Comparison of ENCODE assay signal across 8 cellular contexts in genomic region chr11:57459112-57460016, GRCh38. TPM values are rescaled to one million over a fixed set of nuclear protein-coding genes. Genes with fewer than 3 reads are reported as not detected.
DNase-seq lines count a peak whose midpoint lies in the region; ATAC-seq and TF ChIP-seq lines count a peak whose summit lies in the region.

No MANE protein-coding gene starts in this region.

- peaks cover 90% of the 10 kb centered on the region for H3K27me3 Mint-ChIP-seq in nephron (ENCODE audit: low read depth)

- no peak overlapping the region for H3K27ac Mint-ChIP-seq in nephron

- WGBS in SK-N-SH (ENCODE audit: low lambda C conversion rate) = under 1% methylated on average over 46 of the region's 65 CpGs

- intact Hi-C loops in dorsolateral prefrontal cortex (cut with DNase I) = loop anchor here (2.0 to 10.0 kb wide), 6 partner anchors 105 to 1055 kb away; partner anchors contain the start of gene YPEL4 (in 1 of the 2)

- peaks cover 4% of the 10 kb centered on the region for H3F3A ChIP-seq in SK-N-SH (replicated peaks; ENCODE audit: insufficient read depth)

- H3K4me1 Mint-ChIP-seq in nephron = peaks cover 44% of the 10 kb centered on the region

- no peaks in the 10 kb centered on the region for H3K36me3 ChIP-seq in SK-N-SH (replicated peaks in 1 of 2; ENCODE audit: control insufficient read depth in 1 of 2, insufficient read depth in 2 of 2, low read length in 1 of 2)

- H3K36me3 Mint-ChIP-seq in nephron (ENCODE audit: low read depth) = no peaks in the 10 kb centered on the region

- H3K27me3 ChIP-seq in SK-N-SH (ENCODE audit: insufficient read depth) = peaks cover 28% of the 10 kb centered on the region
- peaks cover 0 to 41% (median 13%) of the 10 kb centered on the region in 45 donors for H3K27me3 ChIP-seq in dorsolateral prefrontal cortex

- CTCF ChIA-PET in SK-N-SH (lab: Yijun Ruan, JAX) = interaction anchor here (0.9 to 13.8 kb wide), 42 partner anchors 8 to 304 kb away, joined by 3 to 306 read pairs (median 8); partner anchors contain the start of genes PRG3, SERPING1, SLC43A1 and SLC43A3

- no peak for TF ChIP-seq RAD21 in SK-N-SH (IDR thresholded peaks at IDR 0.05; ENCODE audit: low read length)

- ATAC-seq in GM19351 (IDR thresholded peaks at IDR 0.05; ENCODE audit: unreplicated experiment) = no peak

- H3K79me2 ChIP-seq in SK-N-SH (ENCODE audit: insufficient read depth) = no peaks in the 10 kb centered on the region

- no peak for TF ChIP-seq CTCF in SK-N-SH (IDR thresholded peaks at IDR 0.05)
- TF ChIP-seq CTCF in dorsolateral prefrontal cortex (IDR thresholded peaks at IDR 0.05 in 54 of 56, conservative IDR thresholded peaks at IDR 0.05 in 2 of 56; ENCODE audit: low read depth in 1 of 56, partially characterized antibody in 56 of 56) = no peak
- no peak for TF ChIP-seq CTCF in nephron (IDR thresholded peaks at IDR 0.05; ENCODE audit: unreplicated experiment in 3 of 3)

- H3K4me3 ChIP-seq in SK-N-SH (ENCODE audit: low read depth in 2 of 2, low read length in 1 of 2) (peak overlapping the region; percentile 43 to 50; a peak in 3 of 4 replicates), dorsolateral prefrontal cortex (peak overlapping the region; percentile 17 to 71 (median 55))

- H3K9me2 ChIP-seq in SK-N-SH = no peaks in the 10 kb centered on the region

- peaks cover 11 to 22% of the 10 kb centered on the region in 2 experiments; a peak in 2 of 4 replicates for H3K4me1 ChIP-seq in SK-N-SH (ENCODE audit: control insufficient read depth in 1 of 2, insufficient read depth in 2 of 2, low read depth in 1 of 2, low read length in 1 of 2)

- H3K4me2 ChIP-seq in SK-N-SH = peak overlapping the region; percentile 78

- H3K9me3 ChIP-seq in SK-N-SH = no peaks in the 10 kb centered on the region

- DNase-seq in NCI-H1417 (lab: John Stamatoyannopoulos, UW) (peak in 2 of 3 experiments; percentile 49 to 65), NCI-H1417 treated with DMSO at 0.1 percent for 48 hours (lab: John Stamatoyannopoulos, UW) (no peak), SK-N-SH (peak; percentile 45), dorsolateral prefrontal cortex (no peak), NCI-H446 treated with DMSO at 0.1 percent for 48 hours (lab: John Stamatoyannopoulos, UW) (no peak), middle frontal gyrus (ENCODE audit: extremely low spot score, low spot score) (no peak)

- H3K9ac ChIP-seq in SK-N-SH = no peak overlapping the region

- H3K4me3 Mint-ChIP-seq in nephron = peak overlapping the region; percentile 84 to 86 (median 85)

- no peak for TF ChIP-seq EP300 in SK-N-SH (IDR thresholded peaks at IDR 0.05; ENCODE audit: borderline replicate concordance in 1 of 2, low read depth in 1 of 2, low read length in 1 of 2)

- no peaks in the 10 kb centered on the region for H4K20me1 ChIP-seq in SK-N-SH (ENCODE audit: insufficient read depth)

- POLR2A ChIA-PET in SK-N-SH (lab: Yijun Ruan, JAX) = no interaction called here

- H3K27ac ChIP-seq in SK-N-SH (ENCODE audit: low read depth in 2 of 2, low read length in 1 of 2) (no peak overlapping the region), dorsolateral prefrontal cortex (peak overlapping the region in 26 of 59 donors; percentile 3 to 91 (median 38))

- H3K9me3 Mint-ChIP-seq in nephron = no peaks in the 10 kb centered on the region

- no peak overlapping the region for H2AFZ ChIP-seq in SK-N-SH (ENCODE audit: low read depth)

TF ChIP-seq in SK-N-SH, 30 proteins besides CTCF, POLR2A, EP300 and RAD21:
- no peak for TF ChIP-seq GABPA (IDR thresholded peaks at IDR 0.05; ENCODE audit: low read depth)
- TF ChIP-seq MXI1 (IDR thresholded peaks at IDR 0.05; ENCODE audit: low read depth, low read length) = no peak
- no peak for TF ChIP-seq REST (IDR thresholded peaks at IDR 0.05; ENCODE audit: low read depth, low read length)
- TF ChIP-seq, protein P1, sequence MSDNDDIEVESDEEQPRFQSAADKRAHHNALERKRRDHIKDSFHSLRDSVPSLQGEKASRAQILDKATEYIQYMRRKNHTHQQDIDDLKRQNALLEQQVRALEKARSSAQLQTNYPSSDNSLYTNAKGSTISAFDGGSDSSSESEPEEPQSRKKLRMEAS (IDR thresholded peaks at IDR 0.05; ENCODE audit: low read depth) = 0 out of 2 replicates have a peak, but pooled peaks have one; percentile 29

RNA-seq across cellular contexts. Expression of gene RTN4RL2, which starts 1.0 kb away (rescaled TPM):
- 0.08 and 0.30 TPM in 2 replicates for polyA plus RNA-seq in SK-N-SH (2012; rRNA removed)
- 0.13 and 0.39 TPM in 2 replicates for polyA plus RNA-seq in SK-N-SH (2012; cell fraction: cytosol; rRNA removed)
- 0.26 and 0.65 TPM in 2 replicates for polyA plus RNA-seq in SK-N-SH (2012; cell fraction: nucleus; rRNA removed)
- total RNA-seq in dorsolateral prefrontal cortex = 10 to 100 TPM in 119 of 120 experiments, 1 to 10 TPM in 1; 8.1 to 75.2 (median 32.4) TPM

RNA-seq across cellular contexts. Expression of gene SLC43A3, which starts 32.4 kb away (rescaled TPM):
- polyA plus RNA-seq in SK-N-SH (2012; rRNA removed) = 4.1 and 4.7 TPM in 2 replicates
- 2.4 and 4.4 TPM in 2 replicates for polyA plus RNA-seq in SK-N-SH (2012; cell fraction: cytosol; rRNA removed)
- 5.0 and 7.0 TPM in 2 replicates for polyA plus RNA-seq in SK-N-SH (2012; cell fraction: nucleus; rRNA removed)
- 10 to 100 TPM in 13 of 120 experiments, 1 to 10 TPM in 107; 2.5 to 22.1 (median 6.5) TPM for total RNA-seq in dorsolateral prefrontal cortex

RNA-seq across cellular contexts. Expression of gene SLC43A1, which starts 56.1 kb away (rescaled TPM):
- polyA plus RNA-seq in SK-N-SH (2012; rRNA removed) = 3.7 and 4.4 TPM in 2 replicates
- polyA plus RNA-seq in SK-N-SH (2012; cell fraction: cytosol; rRNA removed) = 1.7 and 3.2 TPM in 2 replicates
- 11.4 and 13.9 TPM in 2 replicates for polyA plus RNA-seq in SK-N-SH (2012; cell fraction: nucleus; rRNA removed)
- total RNA-seq in dorsolateral prefrontal cortex = 10 to 100 TPM in 11 of 120 experiments, 1 to 10 TPM in 109; 2.9 to 12.3 (median 6.9) TPM

Comparison
In these comparisons a context has a peak if more than half of its experiments do, and no peak if none do; other contexts are left out.
1. DNase-seq: peak in NCI-H1417 (2 of 3) and SK-N-SH (single experiment); none in NCI-H1417 treated with DMSO at 0.1 percent for 48 hours (single experiment), dorsolateral prefrontal cortex (0 of 10), NCI-H446 treated with DMSO at 0.1 percent for 48 hours (single experiment) and middle frontal gyrus (single experiment).